Comparison of ENCODE assay signal across 20 cellular contexts in the genomic region with DNA sequence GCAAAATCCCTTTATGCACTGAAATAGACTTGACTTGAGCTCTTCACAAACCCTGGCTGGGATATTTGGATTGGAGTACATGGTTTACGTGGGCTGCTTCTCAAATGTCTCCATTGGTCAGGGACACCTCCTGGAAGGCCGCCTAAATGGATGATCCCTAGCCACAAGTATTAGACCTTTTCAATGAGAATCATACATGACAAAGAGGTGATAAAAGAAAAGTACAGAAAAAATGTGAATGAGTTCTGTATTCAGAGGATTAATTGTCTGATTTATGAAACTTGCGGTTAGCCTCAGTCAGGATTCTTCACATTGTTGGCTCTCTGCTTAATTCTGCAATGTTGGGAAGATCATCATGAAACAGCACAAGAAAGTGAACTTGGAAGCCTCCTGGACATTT.
DNase-seq lines count a peak whose midpoint lies in the region; ATAC-seq, FAIRE-seq and TF ChIP-seq lines count a peak whose summit lies in the region.
"Had no signal": no experiment of that assay in that cellular context is flagged by ENCODE, and none has a peak within 500 bp of the region (broad histone marks: within the 10 kb centered on the region; RNA-seq: fewer than 3 reads in every experiment).

No MANE protein-coding gene starts in this region.

- no peak overlapping the region for H4K91ac ChIP-seq in mesenchymal stem cell (ENCODE audit: low read length)

- H2BK5ac ChIP-seq in mesenchymal stem cell (ENCODE audit: low read depth, low read length, poor library complexity, severe bottlenecking) = no peak overlapping the region

- H3K14ac ChIP-seq in mesenchymal stem cell (ENCODE audit: low read length in 2 of 2) = no peak overlapping the region

- H3K4ac ChIP-seq in mesenchymal stem cell (ENCODE audit: low read depth in 1 of 2, low read length in 2 of 2) = no peak overlapping the region

- no peak overlapping the region for H2BK120ac ChIP-seq in mesenchymal stem cell (ENCODE audit: low read depth, low read length)

- intact Hi-C loops in MCF 10A (cut with micrococcal nuclease) (no loop called here), posterior vena cava (cut with DNase I) (no loop called here)

- CTCF ChIA-PET in MCF 10A (lab: Yijun Ruan, JAX) = interaction anchor here (0.7 kb wide), 1 partner anchor 575 kb away, joined by 3 read pairs; no protein-coding TSS in a partner anchor

- H2AFZ ChIP-seq in mesenchymal stem cell (ENCODE audit: low read depth, low read length) = no peak overlapping the region

- FAIRE-seq in RCC 7860 (lab: Jason Lieb, UNC) = no peak
- FAIRE-seq: GM12878, H1, HepG2 had no signal

- no peaks in the 10 kb centered on the region for H3K36me3 ChIP-seq in mesenchymal stem cell (ENCODE audit: control insufficient read depth in 1 of 2, insufficient read depth in 2 of 2, low read depth in 1 of 2, low read length in 2 of 2)
- H3K36me3 ChIP-seq: Peyer's patch had no signal

- no peak overlapping the region for H4K8ac ChIP-seq in mesenchymal stem cell (ENCODE audit: low read length)

- DNase-seq in AG10803 (ENCODE audit: low read depth) (peak; percentile 0), RCC 7860 (ENCODE audit: low spot score) (peak; percentile 47), MCF 10A (ENCODE audit: unreplicated experiment) (peak; percentile 66), iris pigment epithelial cell (ENCODE audit: low read depth) (peak; percentile 0), NCI-H748 treated with DMSO at 0.1 percent for 48 hours (lab: John Stamatoyannopoulos, UW) (no peak), posterior vena cava (ENCODE audit: low spot score) (no peak), mesenchymal stem cell (no peak)
- DNase-seq: Calu3, NCI-H1417, NCI-H2029 treated with DMSO at 0.1 percent for 48 hours, NCI-H510A, Peyer's patch, SIG-M5 had no signal

- H3K9me3 ChIP-seq in mesenchymal stem cell (ENCODE audit: control insufficient read depth, low read length) = peaks cover 3% of the 10 kb centered on the region
- H3K9me3 ChIP-seq: Peyer's patch had no signal

- H3K9ac ChIP-seq in mesenchymal stem cell (ENCODE audit: low read length) = no peak overlapping the region
- H3K9ac ChIP-seq: KMS-11 had no signal

- TF ChIP-seq CTCF in AG10803 (conservative IDR thresholded peaks at IDR 0.05; ENCODE audit: low read length) = no peak
- TF ChIP-seq CTCF in MCF 10A (IDR thresholded peaks at IDR 0.05; ENCODE audit: unreplicated experiment) = no peak

- 93% methylated on average over 3 of the region's 3 CpGs for WGBS in mesenchymal stem cell

- no peak overlapping the region for H2AK5ac ChIP-seq in mesenchymal stem cell (ENCODE audit: low read length, severe bottlenecking)

- no TSS peak for BruUV-seq in MCF 10A (replicated peaks; lab: Mats Ljungman, UMichigan)

- H3K4me3 Mint-ChIP-seq in MCF 10A (ENCODE audit: unreplicated experiment) = no peak overlapping the region

- H3K4me3 ChIP-seq in AG10803 (ENCODE audit: low read length) = no peak overlapping the region
- H3K4me3 ChIP-seq in mesenchymal stem cell (ENCODE audit: insufficient read depth in 1 of 2, low read depth in 1 of 2, low read length in 2 of 2) = no peak overlapping the region
- H3K4me3 ChIP-seq: GM12878, Peyer's patch had no signal

- no peaks in the 10 kb centered on the region for H3K27me3 ChIP-seq in mesenchymal stem cell (ENCODE audit: control insufficient read depth in 1 of 2, insufficient read depth in 1 of 2, low read length in 2 of 2)
- H3K27me3 ChIP-seq: Peyer's patch had no signal

- H3K18ac ChIP-seq in mesenchymal stem cell (ENCODE audit: low read depth in 1 of 2, low read length in 2 of 2) = no peak overlapping the region

- no peak overlapping the region for H3K23ac ChIP-seq in mesenchymal stem cell (ENCODE audit: low read length in 2 of 2)

- no peaks in the 10 kb centered on the region for H3K36me3 Mint-ChIP-seq in MCF 10A (ENCODE audit: insufficient read depth, unreplicated experiment)

- H3K4me2 ChIP-seq in mesenchymal stem cell (ENCODE audit: low read length, poor library complexity, severe bottlenecking) = no peak overlapping the region
- H3K4me2 ChIP-seq: KMS-11 had no signal

- no peaks in the 10 kb centered on the region for H3K27me3 Mint-ChIP-seq in MCF 10A (ENCODE audit: insufficient read depth, unreplicated experiment)

- no peaks in the 10 kb centered on the region for H3K9me3 Mint-ChIP-seq in MCF 10A (ENCODE audit: unreplicated experiment)

- H3K79me1 ChIP-seq in mesenchymal stem cell (replicated peaks; ENCODE audit: low read length, poor library complexity, severe bottlenecking) = no peaks in the 10 kb centered on the region

- POLR2A ChIA-PET in MCF 10A (lab: Yijun Ruan, JAX) = no interaction called here

- H3K4me1 Mint-ChIP-seq in MCF 10A (ENCODE audit: insufficient read depth, unreplicated experiment) = peaks cover 5% of the 10 kb centered on the region

- no peaks in the 10 kb centered on the region for H3K4me1 ChIP-seq in mesenchymal stem cell (ENCODE audit: control insufficient read depth, insufficient read depth, low read depth, low read length)
- H3K4me1 ChIP-seq: Peyer's patch had no signal

- H3K27ac Mint-ChIP-seq in MCF 10A (ENCODE audit: low read depth, unreplicated experiment) = no peak overlapping the region

- no peak overlapping the region for H2BK15ac ChIP-seq in mesenchymal stem cell (ENCODE audit: low read depth, poor library complexity, severe bottlenecking)

- H2BK12ac ChIP-seq in mesenchymal stem cell (ENCODE audit: low read length in 2 of 2) = no peak overlapping the region

- H3K27ac ChIP-seq in mesenchymal stem cell (ENCODE audit: low read length, poor library complexity, severe bottlenecking) = no peak overlapping the region
- H3K27ac ChIP-seq: 22Rv1, C4-2B, KMS-11, Peyer's patch had no signal

- ATAC-seq in GM21717 (IDR thresholded peaks at IDR 0.05; ENCODE audit: unreplicated experiment) = no peak
- ATAC-seq: GM12878, HepG2 had no signal

Comparison
In these comparisons a context has a peak if more than half of its experiments do, and no peak if none do; other contexts are left out.
1. DNase-seq: peak in AG10803 (single experiment), RCC 7860 (single experiment), MCF 10A (single experiment) and iris pigment epithelial cell (single experiment); none in NCI-H748 treated with DMSO at 0.1 percent for 48 hours (single experiment), posterior vena cava (single experiment) and mesenchymal stem cell (single experiment).